In genomic region chr20:20743511-20744169, GRCh38 we compare ENCODE assay signal across 1 cellular context.
TF ChIP-seq lines count a peak whose summit lies in the region.

No MANE protein-coding gene starts in this region.

TF ChIP-seq in HepG2, 621 proteins besides CTCF, POLR2A, EP300 and RAD21 (continued from another document and continues in another):
- TF ChIP-seq MEIS1 (CRISPR knock-in tag; IDR thresholded peaks at IDR 0.05; ENCODE audit: borderline replicate concordance), result 0 out of 2 replicates have a peak, but pooled peaks have one; percentile 41
- TF ChIP-seq PLRG1 (conservative IDR thresholded peaks at IDR 0.05), result no peak
- TF ChIP-seq TGIF2 (CRISPR knock-in tag; IDR thresholded peaks at IDR 0.05), result 0 out of 2 replicates have a peak, but pooled peaks have one; percentile 47
- TF ChIP-seq DMTF1 (CRISPR knock-in tag; IDR thresholded peaks at IDR 0.05), result no peak
- TF ChIP-seq ZNF333 (CRISPR knock-in tag; IDR thresholded peaks at IDR 0.05; ENCODE audit: borderline replicate concordance), result peak; percentile 42; the same call in 1 of the 2 replicates
- TF ChIP-seq HNRNPH1 (optimal IDR thresholded peaks at IDR 0.05; ENCODE audit: low read depth, low read length), result peak; percentile 70
- peak; percentile 79 for TF ChIP-seq XRCC5 (optimal IDR thresholded peaks at IDR 0.05; ENCODE audit: low read length)
- TF ChIP-seq SSRP1 (CRISPR knock-in tag; IDR thresholded peaks at IDR 0.05), result 0 out of 2 replicates have a peak, but pooled peaks have one; percentile 45
- TF ChIP-seq ETV5 (CRISPR knock-in tag; IDR thresholded peaks at IDR 0.05; ENCODE audit: borderline replicate concordance), result peak; percentile 53; the same call in 1 of the 2 replicates
- peak; percentile 36; the same call in 1 of the 2 replicates for TF ChIP-seq SRY (CRISPR knock-in tag; IDR thresholded peaks at IDR 0.05)
- peak; percentile 80 for TF ChIP-seq ZNF121 (CRISPR knock-in tag; IDR thresholded peaks at IDR 0.05)
- peak; percentile 60; the same call in 1 of the 2 replicates for TF ChIP-seq SAP130 (CRISPR knock-in tag; IDR thresholded peaks at IDR 0.05; ENCODE audit: low read depth)
- TF ChIP-seq ZNF710 (CRISPR knock-in tag; IDR thresholded peaks at IDR 0.05; ENCODE audit: borderline replicate concordance), result peak; percentile 65; the same call in 1 of the 2 replicates
- TF ChIP-seq SPEN (CRISPR knock-in tag; IDR thresholded peaks at IDR 0.05; ENCODE audit: low read depth), result 0 out of 2 replicates have a peak, but pooled peaks have one; percentile 4
- peak; percentile 41; the same call in 1 of the 2 replicates for TF ChIP-seq ZNF687 (CRISPR knock-in tag; IDR thresholded peaks at IDR 0.05)
- 0 out of 2 replicates have a peak, but pooled peaks have one; percentile 37 for TF ChIP-seq THAP9 (CRISPR knock-in tag; IDR thresholded peaks at IDR 0.05; ENCODE audit: borderline replicate concordance)
- no peak for TF ChIP-seq SOX6 (IDR thresholded peaks at IDR 0.05)
- peak; percentile 51 for TF ChIP-seq SOX6 (CRISPR knock-in tag; IDR thresholded peaks at IDR 0.05)
- peak; percentile 64; the same call in 1 of the 2 replicates for TF ChIP-seq IKZF5 (CRISPR knock-in tag; IDR thresholded peaks at IDR 0.05)
- TF ChIP-seq, protein P1, sequence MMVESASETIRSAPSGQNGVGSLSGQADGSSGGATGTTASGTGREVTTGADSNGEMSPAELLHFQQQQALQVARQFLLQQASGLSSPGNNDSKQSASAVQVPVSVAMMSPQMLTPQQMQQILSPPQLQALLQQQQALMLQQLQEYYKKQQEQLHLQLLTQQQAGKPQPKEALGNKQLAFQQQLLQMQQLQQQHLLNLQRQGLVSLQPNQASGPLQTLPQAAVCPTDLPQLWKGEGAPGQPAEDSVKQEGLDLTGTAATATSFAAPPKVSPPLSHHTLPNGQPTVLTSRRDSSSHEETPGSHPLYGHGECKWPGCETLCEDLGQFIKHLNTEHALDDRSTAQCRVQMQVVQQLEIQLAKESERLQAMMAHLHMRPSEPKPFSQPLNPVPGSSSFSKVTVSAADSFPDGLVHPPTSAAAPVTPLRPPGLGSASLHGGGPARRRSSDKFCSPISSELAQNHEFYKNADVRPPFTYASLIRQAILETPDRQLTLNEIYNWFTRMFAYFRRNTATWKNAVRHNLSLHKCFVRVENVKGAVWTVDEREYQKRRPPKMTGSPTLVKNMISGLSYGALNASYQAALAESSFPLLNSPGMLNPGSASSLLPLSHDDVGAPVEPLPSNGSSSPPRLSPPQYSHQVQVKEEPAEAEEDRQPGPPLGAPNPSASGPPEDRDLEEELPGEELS (CRISPR knock-in tag; IDR thresholded peaks at IDR 0.05), result 0 out of 2 replicates have a peak, but pooled peaks have one; percentile 33
- TF ChIP-seq ZFP37 (CRISPR knock-in tag; IDR thresholded peaks at IDR 0.05; ENCODE audit: borderline replicate concordance), result peak; percentile 85; the same call in 1 of the 2 replicates
- no peak for TF ChIP-seq PCBP1 (IDR thresholded peaks at IDR 0.05; ENCODE audit: borderline replicate concordance, low read depth, low read length)
- no peak for TF ChIP-seq EEA1 (CRISPR knock-in tag; IDR thresholded peaks at IDR 0.05; ENCODE audit: borderline replicate concordance)
- TF ChIP-seq, protein P2, sequence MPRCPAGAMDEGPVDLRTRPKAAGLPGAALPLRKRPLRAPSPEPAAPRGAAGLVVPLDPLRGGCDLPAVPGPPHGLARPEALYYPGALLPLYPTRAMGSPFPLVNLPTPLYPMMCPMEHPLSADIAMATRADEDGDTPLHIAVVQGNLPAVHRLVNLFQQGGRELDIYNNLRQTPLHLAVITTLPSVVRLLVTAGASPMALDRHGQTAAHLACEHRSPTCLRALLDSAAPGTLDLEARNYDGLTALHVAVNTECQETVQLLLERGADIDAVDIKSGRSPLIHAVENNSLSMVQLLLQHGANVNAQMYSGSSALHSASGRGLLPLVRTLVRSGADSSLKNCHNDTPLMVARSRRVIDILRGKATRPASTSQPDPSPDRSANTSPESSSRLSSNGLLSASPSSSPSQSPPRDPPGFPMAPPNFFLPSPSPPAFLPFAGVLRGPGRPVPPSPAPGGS (CRISPR knock-in tag; IDR thresholded peaks at IDR 0.05), result peak; percentile 83
- peak; percentile 26; the same call in 1 of the 2 replicates for TF ChIP-seq SOX5 (CRISPR knock-in tag; IDR thresholded peaks at IDR 0.05; ENCODE audit: borderline replicate concordance)
